Comparison of ENCODE assay signal across 1 cellular context in genomic region chr11:202490-202889, GRCh38.
TF ChIP-seq lines count a peak whose summit lies in the region.

No MANE protein-coding gene starts in this region.

TF ChIP-seq in WTC11, 78 proteins besides CTCF, POLR2A, EP300 and RAD21 (continued from another document):
- TF ChIP-seq HMGXB4 (CRISPR knock-in tag; IDR thresholded peaks at IDR 0.05): no peak
- TF ChIP-seq ZMAT4 (CRISPR knock-in tag; IDR thresholded peaks at IDR 0.05): no peak
- no peak for TF ChIP-seq NFE2L1 (CRISPR knock-in tag; IDR thresholded peaks at IDR 0.05)
- TF ChIP-seq ELF4 (CRISPR knock-in tag; IDR thresholded peaks at IDR 0.05; ENCODE audit: low read depth): no peak
- no peak for TF ChIP-seq GRHL2 (CRISPR knock-in tag; IDR thresholded peaks at IDR 0.05; ENCODE audit: insufficient replicate concordance, severe bottlenecking)
- TF ChIP-seq ZNF512 (CRISPR knock-in tag; IDR thresholded peaks at IDR 0.05; ENCODE audit: borderline replicate concordance): no peak
- TF ChIP-seq MAX (CRISPR knock-in tag; IDR thresholded peaks at IDR 0.05): no peak
TF ChIP-seq in WTC11: peak in this region for 0.
